8 cellular contexts compared by ENCODE assay signal in genomic region chr7:74658171-74659004, GRCh38. TPM values are rescaled to one million over a fixed set of nuclear protein-coding genes. Genes with fewer than 3 reads are reported as not detected.
A peak's percentile ranks its signal among the peaks of the same experiment; 100 is the strongest.
DNase-seq lines count a peak whose midpoint lies in the region; ATAC-seq and TF ChIP-seq lines count a peak whose summit lies in the region.

No MANE protein-coding gene starts in this region.

- no peaks in the 10 kb centered on the region for H3K9me3 ChIP-seq in vagina

- intact Hi-C loops in vagina (cut with DNase I), result loop anchor here (10.0 kb wide), 1 partner anchor 204 kb away; the partner anchor contains the start of gene GTF2IRD1

- peak overlapping the region; percentile 100 for H3K27ac ChIP-seq in vagina

- ATAC-seq in GM18502 (IDR thresholded peaks at IDR 0.05; ENCODE audit: poor library complexity, unreplicated experiment) (peak; percentile 53), HG02938 (IDR thresholded peaks at IDR 0.05; ENCODE audit: unreplicated experiment) (peak; percentile 35)

- H3K4me3 ChIP-seq in astrocyte of the cerebellum (ENCODE audit: low read depth, low read length) (peak overlapping the region; percentile 72), vagina (peak overlapping the region; percentile 93 to 99)

- no peaks in the 10 kb centered on the region for H3K36me3 ChIP-seq in vagina

- H3K4me1 ChIP-seq in vagina, result peaks cover 54% of the 10 kb centered on the region

- DNase-seq in NCI-H187 treated with DMSO at 0.1 percent for 48 hours (lab: John Stamatoyannopoulos, UW) (peak; percentile 60), T1000 (lab: John Stamatoyannopoulos, UW) (peak; percentile 72), astrocyte of the cerebellum (ENCODE audit: low read depth) (peak; percentile 82), hepatic stellate cell (ENCODE audit: low spot score) (peak; percentile 98), renal cortical epithelial cell (ENCODE audit: low read depth) (peak; percentile 70), vagina (ENCODE audit: extremely low spot score in 2 of 2) (no peak)

- in situ Hi-C loops in astrocyte of the cerebellum (cut with HindIII; ENCODE audit: low sequenced_read_pairs), result no loop called here

- peak in 1 of 2 donors; percentile 47 for TF ChIP-seq POLR2A in vagina (IDR thresholded peaks at IDR 0.05)

- no peaks in the 10 kb centered on the region for H3K27me3 ChIP-seq in vagina

- no peak for TF ChIP-seq CTCF in astrocyte of the cerebellum (IDR thresholded peaks at IDR 0.05; ENCODE audit: low read depth, low read length, missing control alignments)
- no peak for TF ChIP-seq CTCF in vagina (IDR thresholded peaks at IDR 0.05)

RNA-seq across cellular contexts. Expression of gene GTF2I, which starts 0.9 kb away (rescaled TPM):
- 112 and 399 TPM in 2 replicates for total RNA-seq in renal cortical epithelial cell
- 124 TPM for total RNA-seq in vagina

Comparison
In these comparisons a context has a peak if more than half of its experiments do, and no peak if none do; other contexts are left out.
1. DNase-seq: peak in NCI-H187 treated with DMSO at 0.1 percent for 48 hours (single experiment), T1000 (single experiment), astrocyte of the cerebellum (single experiment), hepatic stellate cell (single experiment) and renal cortical epithelial cell (single experiment); none in vagina (0 of 2).